In genomic region chr2:98569197-98569793, GRCh38 we compare ENCODE assay signal across 8 cellular contexts. TPM values are rescaled to one million over a fixed set of nuclear protein-coding genes. Genes with fewer than 3 reads are reported as not detected.
DNase-seq lines count a peak whose midpoint lies in the region; ATAC-seq and TF ChIP-seq lines count a peak whose summit lies in the region.

No MANE protein-coding gene starts in this region.

- H3K79me2 ChIP-seq in DOHH2 (ENCODE audit: control insufficient read depth, low read length), result no peaks in the 10 kb centered on the region

- H3K4me2 ChIP-seq in DOHH2 (ENCODE audit: low read length), result no peak overlapping the region

- no peak overlapping the region for H3K27ac ChIP-seq in DOHH2 (ENCODE audit: low read depth, low read length)

- H3K9me2 ChIP-seq in DOHH2 (replicated peaks; ENCODE audit: control insufficient read depth, low read length), result no peaks in the 10 kb centered on the region

- H3K36me3 ChIP-seq in DOHH2 (ENCODE audit: control insufficient read depth, low read length), result peaks cover 3% of the 10 kb centered on the region; the same call in 1 of the 2 replicates

- TF ChIP-seq CTCF in DOHH2 (IDR thresholded peaks at IDR 0.05; ENCODE audit: low read depth, low read length, poor library complexity, severe bottlenecking) (peak; percentile 99), cardiac fibroblast (IDR thresholded peaks at IDR 0.05; ENCODE audit: low read depth, low read length) (peak; percentile 88)

- DNase-seq in activated CD4-positive, CD25-positive, alpha-beta regulatory T cell treated with anti-CD3 and anti-CD28 coated beads, Interleukin-2, amount 50 U/mL, for 16 hours (ENCODE audit: low read depth, low spot score), result peak; percentile 61
- DNase-seq in cardiac fibroblast (ENCODE audit: low read depth in 2 of 2) (peak; percentile 10 to 38), lung microvascular endothelial cell (ENCODE audit: low read depth in 2 of 2) (peak; percentile 45 to 58), NCI-H510A (lab: John Stamatoyannopoulos, UW) (no peak), putamen (ENCODE audit: low spot score) (no peak)
- DNase-seq in stimulated activated CD8-positive, alpha-beta memory T cell treated with anti-CD3 and anti-CD28 coated beads, Interleukin-4, amount 100 ng/mL, for 4 hours (ENCODE audit: low read depth in 2 of 2, low spot score in 1 of 2), result peak; percentile 29 to 54

- H3K4me3 ChIP-seq in DOHH2 (ENCODE audit: low read length) (no peak overlapping the region), cardiac fibroblast (replicated peaks in 1 of 2; ENCODE audit: low read depth in 2 of 2, low read length in 2 of 2) (no peak overlapping the region)

- peak; percentile 52 for ATAC-seq in HG03521 (IDR thresholded peaks at IDR 0.05; ENCODE audit: unreplicated experiment)

- H3K9me3 ChIP-seq in DOHH2 (ENCODE audit: control insufficient read depth, insufficient read depth, low read length), result no peaks in the 10 kb centered on the region

- H3F3A ChIP-seq in DOHH2 (ENCODE audit: control insufficient read depth, insufficient read depth), result no peaks in the 10 kb centered on the region

- H3K4me1 ChIP-seq in DOHH2 (ENCODE audit: control insufficient read depth, low read length), result no peaks in the 10 kb centered on the region

- H3K27me3 ChIP-seq in DOHH2 (ENCODE audit: control insufficient read depth, low read length), result no peaks in the 10 kb centered on the region

- H4K20me1 ChIP-seq in DOHH2 (ENCODE audit: control insufficient read depth, insufficient read depth, low read depth, low read length), result no peaks in the 10 kb centered on the region

RNA-seq across cellular contexts. Expression of gene COA5, which starts 39.0 kb away (rescaled TPM):
- 17.4 and 24.8 TPM in 2 replicates for total RNA-seq in lung microvascular endothelial cell

RNA-seq across cellular contexts. Expression of gene UNC50, which starts 39.1 kb away (rescaled TPM):
- total RNA-seq in lung microvascular endothelial cell, result 30.7 and 44.8 TPM in 2 replicates

Comparison
In these comparisons a context has a peak if more than half of its experiments do, and no peak if none do; other contexts are left out.
1. DNase-seq: peak in activated CD4-positive, CD25-positive, alpha-beta regulatory T cell treated with anti-CD3 and anti-CD28 coated beads, Interleukin-2, amount 50 U/mL, for 16 hours (single experiment), cardiac fibroblast (2 of 2), lung microvascular endothelial cell (2 of 2) and stimulated activated CD8-positive, alpha-beta memory T cell treated with anti-CD3 and anti-CD28 coated beads, Interleukin-4, amount 100 ng/mL, for 4 hours (2 of 2); none in NCI-H510A (single experiment) and putamen (single experiment).